8 cellular contexts compared by ENCODE assay signal in the genomic region with DNA sequence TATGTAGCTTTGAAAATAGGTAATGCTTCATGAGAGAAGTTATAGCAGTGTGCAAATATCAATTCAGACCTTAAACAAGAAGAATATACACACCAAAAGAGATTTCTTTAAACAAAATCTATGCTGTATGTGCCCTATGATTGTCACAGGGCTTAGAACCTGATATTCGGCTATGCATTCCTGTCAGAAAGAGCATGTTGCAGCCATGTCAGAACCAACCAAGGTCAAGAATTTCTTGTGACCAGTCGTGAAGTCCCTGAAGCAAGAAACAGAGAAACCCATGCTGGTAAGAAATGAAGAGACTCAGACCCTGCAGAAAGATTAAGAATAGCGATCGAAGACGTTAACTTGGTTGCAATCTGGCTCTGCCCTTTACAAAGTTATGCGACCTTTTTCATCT.
DNase-seq lines count a peak whose midpoint lies in the region; ATAC-seq and TF ChIP-seq lines count a peak whose summit lies in the region.

No MANE protein-coding gene starts in this region.

- no peaks in the 10 kb centered on the region for H3K9me3 ChIP-seq in suprapubic skin

- H3K4me1 ChIP-seq in suprapubic skin, result peaks cover 9% of the 10 kb centered on the region

- TF ChIP-seq POLR2A in suprapubic skin (IDR thresholded peaks at IDR 0.05), result no peak

- no peak overlapping the region for H3K27ac Mint-ChIP-seq in activated CD4-positive, alpha-beta T cell treated with anti-CD3 and anti-CD28 coated beads, Interleukin-2, amount 10 ng/mL, durations not matched to agents 24 days and 14 days
- H3K27ac Mint-ChIP-seq in activated CD8-positive, alpha-beta T cell treated with anti-CD3 and anti-CD28 coated beads, Interleukin-2, amount 10 ng/mL, durations not matched to agents 7 days and 5 days, result no peak overlapping the region

- WGBS in suprapubic skin, result 41% methylated on average over 6 of the region's 6 CpGs

- no peak for ATAC-seq in activated CD8-positive, alpha-beta T cell treated with anti-CD3 and anti-CD28 coated beads, Interleukin-2, amount 10 ng/mL, durations not matched to agents 7 days and 5 days

- no peaks in the 10 kb centered on the region for H3K27me3 Mint-ChIP-seq in activated CD4-positive, alpha-beta T cell treated with anti-CD3 and anti-CD28 coated beads, Interleukin-2, amount 10 ng/mL, durations not matched to agents 24 days and 14 days
- no peaks in the 10 kb centered on the region for H3K27me3 Mint-ChIP-seq in activated CD8-positive, alpha-beta T cell treated with anti-CD3 and anti-CD28 coated beads, Interleukin-2, amount 10 ng/mL, durations not matched to agents 7 days and 5 days (ENCODE audit: low read depth)

- no peak for TF ChIP-seq EP300 in suprapubic skin (IDR thresholded peaks at IDR 0.05)

- no peak for DNase-seq in activated CD4-positive, alpha-beta T cell treated with anti-CD3 and anti-CD28 coated beads, Interleukin-2, amount 10 ng/mL, durations not matched to agents 24 days and 14 days
- DNase-seq in activated CD4-positive, alpha-beta T cell treated with anti-CD3 and anti-CD28 coated beads, Interleukin-2, amount 50 U/mL, for 48 hours, result no peak
- DNase-seq in activated CD8-positive, alpha-beta T cell treated with anti-CD3 and anti-CD28 coated beads, Interleukin-2, amount 10 ng/mL, durations not matched to agents 7 days and 5 days, result no peak
- peak; percentile 15 for DNase-seq in inferior parietal cortex (ENCODE audit: extremely low spot score)
- DNase-seq in suprapubic skin (ENCODE audit: low spot score in 2 of 2), result no peak
- no peak for DNase-seq in central memory CD4-positive, alpha-beta T cell
- no peak for DNase-seq in SKM-1 treated with dmso at 0.1 percent for 144 hours (lab: John Stamatoyannopoulos, UW; ENCODE audit: unreplicated experiment)
- DNase-seq in posterior vena cava (ENCODE audit: low spot score), result no peak

- H3K36me3 Mint-ChIP-seq in activated CD4-positive, alpha-beta T cell treated with anti-CD3 and anti-CD28 coated beads, Interleukin-2, amount 10 ng/mL, durations not matched to agents 24 days and 14 days (ENCODE audit: low read depth), result peaks cover 3% of the 10 kb centered on the region
- peaks cover 10% of the 10 kb centered on the region for H3K36me3 Mint-ChIP-seq in activated CD8-positive, alpha-beta T cell treated with anti-CD3 and anti-CD28 coated beads, Interleukin-2, amount 10 ng/mL, durations not matched to agents 7 days and 5 days (ENCODE audit: low read depth)

- H3K9me3 Mint-ChIP-seq in activated CD4-positive, alpha-beta T cell treated with anti-CD3 and anti-CD28 coated beads, Interleukin-2, amount 10 ng/mL, durations not matched to agents 24 days and 14 days, result peaks cover 4% of the 10 kb centered on the region
- H3K9me3 Mint-ChIP-seq in activated CD8-positive, alpha-beta T cell treated with anti-CD3 and anti-CD28 coated beads, Interleukin-2, amount 10 ng/mL, durations not matched to agents 7 days and 5 days (ENCODE audit: insufficient read depth), result no peaks in the 10 kb centered on the region

- no peak for TF ChIP-seq CTCF in suprapubic skin (IDR thresholded peaks at IDR 0.05)

- no peak overlapping the region for H3K27ac ChIP-seq in suprapubic skin

- no peaks in the 10 kb centered on the region for H3K36me3 ChIP-seq in suprapubic skin

- POLR2A ChIA-PET in activated CD8-positive, alpha-beta T cell treated with anti-CD3 and anti-CD28 coated beads, Interleukin-2, amount 10 ng/mL, durations not matched to agents 7 days and 5 days (lab: Charles Lee), result interaction anchor here (0.9 kb wide), 1 partner anchor 192 kb away, joined by 3 read pairs; no protein-coding TSS in a partner anchor

- CTCF ChIA-PET in activated CD8-positive, alpha-beta T cell treated with anti-CD3 and anti-CD28 coated beads, Interleukin-2, amount 10 ng/mL, durations not matched to agents 7 days and 5 days (lab: Charles Lee), result interaction anchor here (1.2 kb wide), 1 partner anchor 125 kb away, joined by 3 read pairs; no protein-coding TSS in a partner anchor

- H3K27me3 ChIP-seq in suprapubic skin, result no peaks in the 10 kb centered on the region

- H3K4me3 Mint-ChIP-seq in activated CD4-positive, alpha-beta T cell treated with anti-CD3 and anti-CD28 coated beads, Interleukin-2, amount 10 ng/mL, durations not matched to agents 24 days and 14 days, result peak overlapping the region; percentile 68
- H3K4me3 Mint-ChIP-seq in activated CD8-positive, alpha-beta T cell treated with anti-CD3 and anti-CD28 coated beads, Interleukin-2, amount 10 ng/mL, durations not matched to agents 7 days and 5 days, result peak overlapping the region; percentile 97

- H3K4me3 ChIP-seq in suprapubic skin, result peak overlapping the region; percentile 63

- intact Hi-C loops in activated CD4-positive, alpha-beta T cell treated with anti-CD3 and anti-CD28 coated beads, Interleukin-2, amount 10 ng/mL, durations not matched to agents 24 days and 14 days (cut with micrococcal nuclease), result loop anchor here (5.0 to 10.0 kb wide), 2 partner anchors 193 to 209 kb away; a partner anchor contains a TSS
- intact Hi-C loops in posterior vena cava (cut with DNase I), result no loop called here

- peaks cover 5% of the 10 kb centered on the region for H3K4me1 Mint-ChIP-seq in activated CD4-positive, alpha-beta T cell treated with anti-CD3 and anti-CD28 coated beads, Interleukin-2, amount 10 ng/mL, durations not matched to agents 24 days and 14 days
- peaks cover 7% of the 10 kb centered on the region for H3K4me1 Mint-ChIP-seq in activated CD8-positive, alpha-beta T cell treated with anti-CD3 and anti-CD28 coated beads, Interleukin-2, amount 10 ng/mL, durations not matched to agents 7 days and 5 days (ENCODE audit: low read depth)
